Comparison of ENCODE assay signal across 9 cellular contexts in the genomic region with DNA sequence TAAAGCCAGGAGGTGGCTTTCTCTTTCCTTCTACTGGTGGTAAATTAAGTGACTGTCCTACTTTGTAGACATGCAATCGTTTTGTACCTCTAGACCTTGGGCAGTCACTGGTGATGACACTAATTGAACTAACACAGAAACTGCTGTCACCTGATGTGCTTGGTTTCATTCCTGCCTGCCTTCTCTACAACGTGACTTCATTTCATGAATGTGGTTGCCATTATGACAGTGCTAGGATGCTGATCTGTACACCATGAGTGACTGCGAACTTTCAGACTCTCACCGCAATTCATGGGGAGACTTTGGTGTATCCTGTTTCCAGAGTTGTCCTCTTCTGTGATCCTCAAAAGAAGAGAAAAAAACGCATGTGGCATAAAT. TPM values are rescaled to one million over a fixed set of nuclear protein-coding genes. Genes with fewer than 3 reads are reported as not detected.
DNase-seq lines count a peak whose midpoint lies in the region; ATAC-seq and TF ChIP-seq lines count a peak whose summit lies in the region.
"Had no signal": no experiment of that assay in that cellular context is flagged by ENCODE, and none has a peak within 500 bp of the region (broad histone marks: within the 10 kb centered on the region; RNA-seq: fewer than 3 reads in every experiment).

No MANE protein-coding gene starts in this region.

- intact Hi-C loops in body of pancreas (cut with DNase I), result no loop called here
- intact Hi-C loops in posterior vena cava (cut with DNase I), result no loop called here

- WGBS in body of pancreas, 2 donors, result 53 to 70% methylated on average over 5 of the region's 5 CpGs

- no peaks in the 10 kb centered on the region for H3K9me3 ChIP-seq in body of pancreas
- H3K9me3 ChIP-seq: pancreas had no signal

- no peak overlapping the region for H3K27ac ChIP-seq in body of pancreas
- H3K27ac ChIP-seq: RWPE1 had no signal

- peaks cover 29% of the 10 kb centered on the region for H3K4me1 ChIP-seq in body of pancreas

- H3K27me3 ChIP-seq in body of pancreas, result no peaks in the 10 kb centered on the region
- H3K27me3 ChIP-seq: pancreas had no signal

- H3K36me3 ChIP-seq in body of pancreas (replicated peaks in 1 of 2; ENCODE audit: insufficient read depth in 1 of 2, low read depth in 2 of 2), result no peaks in the 10 kb centered on the region
- H3K36me3 ChIP-seq: pancreas had no signal

- DNase-seq in GM20000 (ENCODE audit: low spot score) (peak; percentile 61), body of pancreas (no peak), OCI-M2 (lab: John Stamatoyannopoulos, UW; ENCODE audit: unreplicated experiment) (no peak), posterior vena cava (ENCODE audit: low spot score) (no peak), NCI-H226 (no peak)
- DNase-seq: pancreas had no signal

- TF ChIP-seq POLR2A in body of pancreas (IDR thresholded peaks at IDR 0.05), result no peak

- ATAC-seq in GM18867 (IDR thresholded peaks at IDR 0.05; ENCODE audit: unreplicated experiment) (peak; percentile 96), HG03064 (IDR thresholded peaks at IDR 0.05; ENCODE audit: low read depth, unreplicated experiment) (peak; percentile 85), body of pancreas (peak; percentile 21)

- TF ChIP-seq CTCF in GM20000 (IDR thresholded peaks at IDR 0.05; ENCODE audit: extremely low read depth, missing control alignments) (no peak), body of pancreas (IDR thresholded peaks at IDR 0.05) (no peak)

- no peak overlapping the region for H3K4me3 ChIP-seq in body of pancreas
- H3K4me3 ChIP-seq: pancreas had no signal

RNA-seq across cellular contexts. Expression of gene UBE2QL1, which starts 47.5 kb away (rescaled TPM):
- total RNA-seq in body of pancreas (under 1 TPM; 0.33 to 0.78 TPM), posterior vena cava (1 to 10 TPM; 3.3 to 5.8 TPM)

Comparison
In these comparisons a context has a peak if more than half of its experiments do, and no peak if none do; other contexts are left out.
1. ATAC-seq: peak in every context shown above with its lines; median percentile 96 in GM18867; 85 in HG03064; 21 in body of pancreas.